ENCODE assay signal across 9 cellular contexts in genomic region chr22:23888615-23889401, GRCh38. TPM values are rescaled to one million over a fixed set of nuclear protein-coding genes. Genes with fewer than 3 reads are reported as not detected.
DNase-seq lines count a peak whose midpoint lies in the region; ATAC-seq and TF ChIP-seq lines count a peak whose summit lies in the region.
"Had no signal": no experiment of that assay in that cellular context is flagged by ENCODE, and none has a peak within 500 bp of the region (broad histone marks: within the 10 kb centered on the region; RNA-seq: fewer than 3 reads in every experiment).

No MANE protein-coding gene starts in this region.

- CTCF ChIA-PET in RWPE1 (lab: Yijun Ruan, JAX): interaction anchor here (0.6 to 1.1 kb wide), 3 partner anchors 31 to 359 kb away, joined by 3 to 9 read pairs (median 8); partner anchors contain the start of gene SLC2A11

- intact Hi-C loops in sigmoid colon (cut with DNase I): no loop called here

- H3K4me2 ChIP-seq in GM23248 (ENCODE audit: unreplicated experiment) (peak overlapping the region; percentile 59), fibroblast of lung (ENCODE audit: extremely low read depth, insufficient read depth, low read length) (peak overlapping the region; percentile 35)

- H3K79me2 ChIP-seq in GM23248 (ENCODE audit: insufficient read depth): no peaks in the 10 kb centered on the region
- no peaks in the 10 kb centered on the region for H3K79me2 ChIP-seq in fibroblast of lung (ENCODE audit: control insufficient read depth, insufficient read depth, low read length)

- DNase-seq in GM23248 (peak; percentile 53), RWPE1 (ENCODE audit: low spot score) (no peak), fibroblast of lung (ENCODE audit: low read depth in 2 of 2) (peak; percentile 14 to 42), sigmoid colon (no peak), germinal center (ENCODE audit: low spot score) (no peak)
- DNase-seq in activated CD4-positive, alpha-beta T cell treated with anti-CD3 and anti-CD28 coated beads, Interleukin-2, amount 50 U/mL, for 48 hours: no peak
- DNase-seq: right lobe of liver had no signal

- no peaks in the 10 kb centered on the region for H3K36me3 ChIP-seq in GM23248 (ENCODE audit: low read depth)
- no peaks in the 10 kb centered on the region for H3K36me3 ChIP-seq in fibroblast of lung (ENCODE audit: control insufficient read depth, insufficient read depth, low read length)
- H3K36me3 ChIP-seq in sigmoid colon: peaks cover 0 to 6% (median 0%) of the 10 kb centered on the region in 4 donors
- H3K36me3 ChIP-seq: right lobe of liver had no signal

- in situ Hi-C loops in GM23248 (cut with MboI): no loop called here

- H3K9ac ChIP-seq in GM23248 (peak overlapping the region; percentile 74), fibroblast of lung (ENCODE audit: insufficient read depth, low read length) (peak overlapping the region; percentile 55)

- POLR2A ChIA-PET in RWPE1 (lab: Yijun Ruan, JAX; ENCODE audit: low non-redundant PET): no interaction called here

- TF ChIP-seq CTCF in RWPE1 (conservative IDR thresholded peaks at IDR 0.05; ENCODE audit: low read depth) (peak; percentile 22; the same call in 1 of the 2 replicates), fibroblast of lung (conservative IDR thresholded peaks at IDR 0.05 in 1 of 2, IDR thresholded peaks at IDR 0.05 in 1 of 2; ENCODE audit: low read depth in 1 of 2, low read length in 2 of 2) (no peak), sigmoid colon (IDR thresholded peaks at IDR 0.05) (no peak)

- H3K9me3 ChIP-seq in GM23248 (ENCODE audit: low read depth): no peaks in the 10 kb centered on the region
- H3K9me3 ChIP-seq in fibroblast of lung (ENCODE audit: control insufficient read depth, insufficient read depth, low read depth, low read length): no peaks in the 10 kb centered on the region
- no peaks in the 10 kb centered on the region for H3K9me3 ChIP-seq in sigmoid colon
- H3K9me3 ChIP-seq: right lobe of liver had no signal

- no peaks in the 10 kb centered on the region for H3K9me2 ChIP-seq in GM23248 (ENCODE audit: insufficient read depth)

- peaks cover 9% of the 10 kb centered on the region for H3K4me1 ChIP-seq in GM23248 (ENCODE audit: insufficient read depth)
- H3K4me1 ChIP-seq in fibroblast of lung (ENCODE audit: control insufficient read depth, extremely low read depth, insufficient read depth, low read length): peaks cover 6% of the 10 kb centered on the region
- H3K4me1 ChIP-seq in sigmoid colon: peaks cover 0 to 9% (median 3%) of the 10 kb centered on the region in 4 donors

- TF ChIP-seq POLR2A in sigmoid colon (IDR thresholded peaks at IDR 0.05): no peak

- H3K27me3 ChIP-seq in GM23248 (replicated peaks; ENCODE audit: insufficient read depth) (no peaks in the 10 kb centered on the region), fibroblast of lung (ENCODE audit: control insufficient read depth, insufficient read depth, low read length) (no peaks in the 10 kb centered on the region), sigmoid colon (no peaks in the 10 kb centered on the region)
- H3K27me3 ChIP-seq: right lobe of liver had no signal

- H3K27ac ChIP-seq in GM23248 (peak overlapping the region; percentile 92), RWPE1 (peak overlapping the region; percentile 71), fibroblast of lung (ENCODE audit: insufficient read depth, low read length) (peak overlapping the region; percentile 77), sigmoid colon (peak overlapping the region; percentile 26 to 55 (median 53))
- H3K27ac ChIP-seq: right lobe of liver had no signal

- H3K4me3 ChIP-seq in GM23248 (no peak overlapping the region), fibroblast of lung (replicated peaks in 1 of 4; ENCODE audit: control extremely low read depth in 1 of 4, insufficient read depth in 1 of 4, low read depth in 3 of 4, low read length in 4 of 4) (no peak overlapping the region), sigmoid colon (no peak overlapping the region)
- H3K4me3 ChIP-seq: right lobe of liver had no signal

- TF ChIP-seq EP300 in sigmoid colon (IDR thresholded peaks at IDR 0.05): no peak

- peaks cover 12% of the 10 kb centered on the region; the same call in 1 of the 2 replicates for H3F3A ChIP-seq in GM23248 (ENCODE audit: insufficient read depth)

- ATAC-seq in GM18867 (IDR thresholded peaks at IDR 0.05; ENCODE audit: unreplicated experiment) (no peak), HG02759 (IDR thresholded peaks at IDR 0.05; ENCODE audit: unreplicated experiment) (no peak)

- H4K20me1 ChIP-seq in GM23248 (ENCODE audit: insufficient read depth) (no peaks in the 10 kb centered on the region), fibroblast of lung (ENCODE audit: control insufficient read depth, extremely low read depth, insufficient read depth, low read length) (no peaks in the 10 kb centered on the region)

- H2AFZ ChIP-seq in GM23248 (peak overlapping the region; percentile 83), fibroblast of lung (ENCODE audit: low read length) (peak overlapping the region; percentile 68)

- WGBS in GM23248 (ENCODE audit: low coverage in 1 of 2, low lambda C conversion rate in 2 of 2, missing lambda C conversion rate in 2 of 2), 2 experiments: 59 to 67% methylated on average over 11 of the region's 11 CpGs
- 78 to 83% methylated on average over 11 of the region's 11 CpGs for WGBS in sigmoid colon, 2 donors

RNA-seq across cellular contexts. Expression of gene MIF, which starts 5.4 kb away (rescaled TPM):
- 262 and 335 TPM in 2 replicates for total RNA-seq in GM23248 (2014; rRNA removed; shearing (Covaris generic))
- polyA plus RNA-seq in GM23248 (2016; fragmentation: Nextera tagmentation; extraction: Ambion mirVana) (2,233 and 2,246 TPM in 2 replicates), fibroblast of lung (75.0 and 97.3 TPM in 2 replicates), sigmoid colon (100 to 1,000 TPM; 333 to 684 (median 353) TPM)
- total RNA-seq in fibroblast of lung (168 and 283 TPM in 2 replicates), sigmoid colon (100 to 1,000 TPM; 159 to 296 (median 216) TPM)
- polyA plus RNA-seq in fibroblast of lung (2012): 687 and 812 TPM in 2 replicates
- 24.5 and 46.1 TPM in 2 replicates for polyA minus RNA-seq in fibroblast of lung (ENCODE audit: low replicate concordance)

RNA-seq across cellular contexts. Expression of gene SLC2A11, which starts 31.1 kb away (rescaled TPM):
- total RNA-seq in GM23248 (2014; rRNA removed; shearing (Covaris generic)): 8.5 and 16.6 TPM in 2 replicates
- polyA plus RNA-seq in GM23248 (2016; fragmentation: Nextera tagmentation; extraction: Ambion mirVana) (5.7 and 6.1 TPM in 2 replicates), fibroblast of lung (3.9 and 5.8 TPM in 2 replicates), sigmoid colon (10 to 100 TPM in 1 of 3 donors, 1 to 10 TPM in 2; 4.8 to 12.5 (median 5.5) TPM)
- total RNA-seq in fibroblast of lung (8.7 and 14.9 TPM in 2 replicates), sigmoid colon (10 to 100 TPM; 13.8 to 23.5 (median 16.4) TPM)
- polyA plus RNA-seq in fibroblast of lung (2012): 6.0 and 7.9 TPM in 2 replicates
- polyA minus RNA-seq in fibroblast of lung (ENCODE audit: low replicate concordance): 10.3 and 15.9 TPM in 2 replicates

RNA-seq across cellular contexts. Expression of gene DERL3, which starts 50.0 kb away (rescaled TPM):
- total RNA-seq in GM23248 (2014; rRNA removed; shearing (Covaris generic)): 1.2 and 2.3 TPM in 2 replicates
- polyA plus RNA-seq in GM23248 (2016; fragmentation: Nextera tagmentation; extraction: Ambion mirVana) (0.73 and 0.76 TPM in 2 replicates), fibroblast of lung (0.42 and 0.55 TPM in 2 replicates), sigmoid colon (10 to 100 TPM in 1 of 3 donors, 1 to 10 TPM in 2; 1.8 to 18.3 (median 5.1) TPM)
- total RNA-seq in fibroblast of lung (under 0.01 and 0.50 TPM in 2 replicates), sigmoid colon (under 1 TPM in 2 of 4 donors, not detected in 2; 0.28 to 0.36 TPM)
- 0.55 and 0.71 TPM in 2 replicates for polyA plus RNA-seq in fibroblast of lung (2012)
- polyA minus RNA-seq in fibroblast of lung (ENCODE audit: low replicate concordance): 0.96 TPM in 1 of 2 replicates, not detected in the other

Comparison
In these comparisons a context has a peak if more than half of its experiments do, and no peak if none do; other contexts are left out.
1. DNase-seq: peak in GM23248 (single experiment) and fibroblast of lung (2 of 2); none in RWPE1 (single experiment), sigmoid colon (single experiment), germinal center (single experiment) and activated CD4-positive, alpha-beta T cell treated with anti-CD3 and anti-CD28 coated beads, Interleukin-2, amount 50 U/mL, for 48 hours (0 of 2).
2. Peak in every context shown above with its lines, with median percentiles within 50 percentile points of each other: H3K27ac ChIP-seq.